Comparison of ENCODE assay signal across 9 cellular contexts in the genomic region with DNA sequence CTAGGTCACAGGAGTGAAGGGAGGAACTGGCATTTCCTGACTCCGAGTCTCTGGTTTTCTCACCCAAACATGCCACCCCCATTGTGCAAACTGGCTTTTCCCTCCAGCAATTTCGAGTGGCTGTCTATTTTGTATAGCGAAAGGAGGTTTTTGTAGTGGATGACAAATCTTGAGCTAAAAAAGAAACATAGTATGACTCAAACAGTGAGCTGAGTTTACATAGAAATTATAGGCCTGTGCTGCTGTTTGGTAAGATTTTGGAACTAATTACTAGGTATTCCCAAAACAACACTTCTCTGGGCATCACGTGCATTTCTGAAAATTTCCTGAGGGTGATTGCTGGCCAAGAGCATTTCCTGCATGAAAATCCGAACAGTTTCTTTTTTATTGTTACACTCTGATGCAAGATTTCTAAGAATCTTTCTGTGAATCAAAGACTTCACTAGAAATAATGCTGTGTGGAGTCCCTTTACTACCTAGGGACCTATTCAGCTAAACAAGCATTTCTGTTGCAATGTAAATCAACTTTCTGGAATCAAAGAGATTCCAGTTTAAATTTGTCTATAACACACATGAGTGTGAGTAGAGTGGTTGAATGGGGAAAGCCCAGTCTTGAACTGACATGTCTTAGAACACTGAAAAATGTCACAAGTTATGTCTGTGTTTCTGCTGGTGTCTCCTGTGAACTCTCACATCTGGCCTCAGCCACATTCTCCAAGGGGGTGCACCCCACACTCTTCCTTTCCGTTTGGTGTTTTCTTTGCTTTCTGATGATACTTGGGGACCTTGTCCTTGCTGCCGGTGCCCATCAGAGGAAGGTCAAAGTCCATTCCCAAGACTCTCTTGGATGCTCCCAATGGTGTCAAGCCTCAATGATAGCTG. TPM values are rescaled to one million over a fixed set of nuclear protein-coding genes. Genes with fewer than 3 reads are reported as not detected.
DNase-seq lines count a peak whose midpoint lies in the region; ATAC-seq and TF ChIP-seq lines count a peak whose summit lies in the region.
"Had no signal": no experiment of that assay in that cellular context is flagged by ENCODE, and none has a peak within 500 bp of the region (broad histone marks: within the 10 kb centered on the region; RNA-seq: fewer than 3 reads in every experiment).

No MANE protein-coding gene starts in this region.

- H3K27ac Mint-ChIP-seq in natural killer cell treated with Interleukin-12 subunit alpha and Interleukin-12 subunit beta and Interleukin-15 and Interleukin-18, amount 100 ng/mL, for 72 hours = peak overlapping the region; percentile 77 to 90
- no peak overlapping the region for H3K27ac Mint-ChIP-seq in T-helper 17 cell

- no peak for TF ChIP-seq CTCF in GM12864 (IDR thresholded peaks at IDR 0.05; ENCODE audit: low read depth, low read length, missing control alignments)

- H3K27me3 Mint-ChIP-seq in natural killer cell treated with Interleukin-12 subunit alpha and Interleukin-12 subunit beta and Interleukin-15 and Interleukin-18, amount 100 ng/mL, for 72 hours = no peaks in the 10 kb centered on the region
- peaks cover 2% of the 10 kb centered on the region for H3K27me3 Mint-ChIP-seq in T-helper 17 cell

- H3K4me3 Mint-ChIP-seq in natural killer cell treated with Interleukin-12 subunit alpha and Interleukin-12 subunit beta and Interleukin-15 and Interleukin-18, amount 100 ng/mL, for 72 hours = peak overlapping the region; percentile 73
- H3K4me3 Mint-ChIP-seq in T-helper 17 cell = no peak overlapping the region

- H3K9me3 Mint-ChIP-seq in natural killer cell treated with Interleukin-12 subunit alpha and Interleukin-12 subunit beta and Interleukin-15 and Interleukin-18, amount 100 ng/mL, for 72 hours = peaks cover 3% of the 10 kb centered on the region

- H3K36me3 Mint-ChIP-seq in natural killer cell treated with Interleukin-12 subunit alpha and Interleukin-12 subunit beta and Interleukin-15 and Interleukin-18, amount 100 ng/mL, for 72 hours = no peaks in the 10 kb centered on the region
- H3K36me3 Mint-ChIP-seq in T-helper 17 cell (ENCODE audit: low read depth) = no peaks in the 10 kb centered on the region

- no peak overlapping the region for H3K4me3 ChIP-seq in GM12864 (ENCODE audit: low read depth, low read length)
- H3K4me3 ChIP-seq: adrenal gland had no signal

- no peaks in the 10 kb centered on the region for H3K9me3 ChIP-seq in T-helper 17 cell (ENCODE audit: control insufficient read depth, low read length, poor library complexity, severe bottlenecking)
- H3K9me3 ChIP-seq: adrenal gland had no signal

- peaks cover 9 to 14% of the 10 kb centered on the region in 2 donors for H3K4me1 Mint-ChIP-seq in natural killer cell treated with Interleukin-12 subunit alpha and Interleukin-12 subunit beta and Interleukin-15 and Interleukin-18, amount 100 ng/mL, for 72 hours (ENCODE audit: low read depth in 2 of 2)
- no peaks in the 10 kb centered on the region for H3K4me1 Mint-ChIP-seq in T-helper 17 cell

- DNase-seq in GM12864 (ENCODE audit: low read depth) = peak; percentile 68
- peak; percentile 15 for DNase-seq in RPMI7951 (ENCODE audit: low read depth)
- DNase-seq in natural killer cell treated with Interleukin-12 subunit alpha and Interleukin-12 subunit beta and Interleukin-15 and Interleukin-18, amount 100 ng/mL, for 72 hours (ENCODE audit: low spot score) = peak; percentile 81
- no peak for DNase-seq in OCI-M1 (lab: John Stamatoyannopoulos, UW)
- DNase-seq in central memory CD4-positive, alpha-beta T cell = no peak
- DNase-seq in T-helper 17 cell = no peak

- ATAC-seq in GM21576 (IDR thresholded peaks at IDR 0.05; ENCODE audit: unreplicated experiment) (peak; percentile 79), T-helper 17 cell (no peak), GM19452 (IDR thresholded peaks at IDR 0.05; ENCODE audit: unreplicated experiment) (no peak)
- peak; percentile 83 to 88 for ATAC-seq in natural killer cell treated with Interleukin-12 subunit alpha and Interleukin-12 subunit beta and Interleukin-15 and Interleukin-18, amount 100 ng/mL, for 72 hours

RNA-seq across cellular contexts. Expression of gene DAPK1, which starts 33.3 kb away (rescaled TPM):
- 0.12 and 0.20 TPM in 2 replicates for total RNA-seq in RPMI7951 (2014; rRNA removed; shearing (Covaris generic))
- total RNA-seq in natural killer cell treated with Interleukin-12 subunit alpha and Interleukin-12 subunit beta and Interleukin-15 and Interleukin-18, amount 100 ng/mL, for 72 hours = 10 to 100 TPM in 1 of 2 donors, 1 to 10 TPM in 1; 8.5 to 31.7 TPM
- 1 to 10 TPM; 1.7 to 3.2 TPM for total RNA-seq in T-helper 17 cell

Comparison
In these comparisons a context has a peak if more than half of its experiments do, and no peak if none do; other contexts are left out.
1. DNase-seq: peak in GM12864 (single experiment), RPMI7951 (single experiment) and natural killer cell treated with Interleukin-12 subunit alpha and Interleukin-12 subunit beta and Interleukin-15 and Interleukin-18, amount 100 ng/mL, for 72 hours (single experiment); none in OCI-M1 (single experiment), central memory CD4-positive, alpha-beta T cell (single experiment) and T-helper 17 cell (0 of 3).
2. ATAC-seq: peak in GM21576 (single experiment) and natural killer cell treated with Interleukin-12 subunit alpha and Interleukin-12 subunit beta and Interleukin-15 and Interleukin-18, amount 100 ng/mL, for 72 hours (2 of 2); none in T-helper 17 cell (single experiment) and GM19452 (single experiment).